ENCODE assay signal across 8 cellular contexts in the genomic region with DNA sequence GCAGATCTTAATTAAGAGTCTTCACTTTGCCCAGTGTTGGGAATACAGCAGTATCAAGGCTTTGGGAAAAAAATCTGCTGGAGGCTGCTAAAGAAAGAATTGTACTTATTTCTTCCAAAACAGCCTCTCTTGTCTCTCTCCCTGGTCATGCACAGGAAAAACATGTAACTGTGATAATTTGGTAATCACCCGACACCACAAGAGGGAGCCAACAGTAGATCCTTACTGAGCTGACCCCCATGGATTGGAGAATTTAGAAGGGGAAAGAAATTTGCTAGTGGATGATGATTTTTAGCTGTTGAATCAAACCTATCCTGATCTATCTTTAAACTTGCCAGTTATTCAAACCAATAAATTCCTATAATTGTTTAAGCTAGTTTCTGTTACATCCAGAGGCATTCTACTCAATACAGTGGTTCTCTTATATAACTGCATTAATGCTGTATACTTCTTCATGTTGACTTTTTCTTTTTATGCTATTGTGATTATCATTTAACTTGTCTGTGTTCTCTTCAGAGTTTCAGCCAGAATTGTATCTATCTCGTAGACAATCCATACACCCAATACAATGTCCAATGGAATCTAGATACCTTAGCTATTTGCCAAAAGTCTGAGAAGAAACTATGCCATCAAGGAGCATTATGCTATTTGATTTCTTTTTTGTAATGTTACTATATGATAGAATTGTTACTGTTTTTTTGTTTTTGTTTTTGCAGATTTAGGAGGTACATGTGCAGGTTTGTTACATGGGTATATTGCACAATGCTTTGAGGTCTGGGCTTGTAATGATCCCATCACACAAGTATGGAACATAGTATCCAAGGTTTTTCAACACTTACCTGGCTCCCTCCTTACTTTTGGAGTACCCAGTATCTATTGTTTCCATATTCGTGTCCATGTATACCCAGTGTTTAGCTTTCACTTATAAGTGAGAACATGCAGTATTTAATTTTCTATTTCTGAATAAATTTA. TPM values are rescaled to one million over a fixed set of nuclear protein-coding genes. Genes with fewer than 3 reads are reported as not detected.
DNase-seq lines count a peak whose midpoint lies in the region; ATAC-seq and TF ChIP-seq lines count a peak whose summit lies in the region.

No MANE protein-coding gene starts in this region.

- no peaks in the 10 kb centered on the region for H3K27me3 ChIP-seq in aorta (ENCODE audit: control insufficient read depth in 1 of 2, insufficient read depth in 2 of 2, low read length in 1 of 2)

- no peaks in the 10 kb centered on the region for H3K9me3 ChIP-seq in aorta (ENCODE audit: control insufficient read depth, low read length)

- DNase-seq in AG08396 (ENCODE audit: low spot score) = peak; percentile 41
- peak; percentile 2 for DNase-seq in NCI-H146 (lab: John Stamatoyannopoulos, UW)
- DNase-seq in left ventricle myocardium superior = no peak
- DNase-seq in smooth muscle cell of the brain vasculature (ENCODE audit: low read depth, low spot score) = peak; percentile 20
- DNase-seq in aorta = no peak

- H3K36me3 ChIP-seq in aorta (ENCODE audit: control insufficient read depth in 1 of 2, insufficient read depth in 2 of 2, low read length in 1 of 2) = no peaks in the 10 kb centered on the region

- H3K4me3 ChIP-seq in WI38 (ENCODE audit: low read depth, low read length) = no peak overlapping the region
- H3K4me3 ChIP-seq in aorta (ENCODE audit: low read length in 2 of 2) = no peak overlapping the region

- TF ChIP-seq CTCF in GM12873 (IDR thresholded peaks at IDR 0.05; ENCODE audit: insufficient read depth, low read depth, low read length, missing control alignments) (peak; percentile 71), WI38 (IDR thresholded peaks at IDR 0.05; ENCODE audit: low read depth, low read length) (peak; percentile 27; the same call in 1 of the 2 replicates)

- 5 to 6% methylated on average over 3 of the region's 3 CpGs for WGBS in aorta, 2 donors

- ATAC-seq in HG02588 (IDR thresholded peaks at IDR 0.05; ENCODE audit: unreplicated experiment) = peak; percentile 76
- ATAC-seq in left ventricle myocardium superior = peak; percentile 56
- no peak for ATAC-seq in aorta (ENCODE audit: low FRiP score)

- no peak overlapping the region for H3K27ac ChIP-seq in aorta (ENCODE audit: low read depth in 1 of 2, low read length in 2 of 2)

- intact Hi-C loops in left ventricle myocardium superior (cut with micrococcal nuclease) = loop anchor here (5.0 kb wide), 1 partner anchor 146 kb away; no protein-coding TSS in a partner anchor
- intact Hi-C loops in aorta (cut with DNase I) = loop anchor here in 1 of 2 donors (10.0 kb wide), 1 partner anchor 144 kb away; no protein-coding TSS in a partner anchor

- H3K4me1 ChIP-seq in aorta (ENCODE audit: control insufficient read depth in 1 of 2, insufficient read depth in 2 of 2, low read length in 2 of 2) = no peaks in the 10 kb centered on the region

RNA-seq across cellular contexts. Expression of gene ARHGEF38, which starts 31.3 kb away (rescaled TPM):
- total RNA-seq in left ventricle myocardium superior (not detected), aorta (not detected)
- polyA plus RNA-seq in aorta = under 1 TPM in 1 of 2 donors, not detected in 1; 0.75 TPM

RNA-seq across cellular contexts. Expression of gene PPA2, which starts 47.2 kb away (rescaled TPM):
- total RNA-seq in left ventricle myocardium superior (95.3 TPM), aorta (10 to 100 TPM; 62.5 to 65.2 TPM)
- polyA plus RNA-seq in aorta = 10 to 100 TPM; 52.3 to 68.9 TPM

Comparison
In these comparisons a context has a peak if more than half of its experiments do, and no peak if none do; other contexts are left out.
1. DNase-seq: peak in AG08396 (single experiment), NCI-H146 (single experiment) and smooth muscle cell of the brain vasculature (single experiment); none in left ventricle myocardium superior (single experiment) and aorta (0 of 2).